ENCODE assay signal across 32 cellular contexts in genomic region chrX:70141373-70141772, GRCh38. TPM values are rescaled to one million over a fixed set of nuclear protein-coding genes. Genes with fewer than 3 reads are reported as not detected.
"Had no signal": no experiment of that assay in that cellular context is flagged by ENCODE, and none has a peak within 500 bp of the region (broad histone marks: within the 10 kb centered on the region; RNA-seq: fewer than 3 reads in every experiment).

No MANE protein-coding gene starts in this region.

- ATAC-seq: mucosa of descending colon; naive thymus-derived CD4-positive, alpha-beta T cell; natural killer cell treated with Interleukin-12 subunit alpha and Interleukin-12 subunit beta and Interleukin-15 and Interleukin-18, amount 100 ng/mL, for 72 hours; right lobe of liver; stimulated activated memory B cell treated with anti-CD40 and anti-IgM and Interleukin-4, amounts not matched to agents 10 μg/mL and 1 μg/mL and 100 μg/mL, for 72 hours had no signal

- H3K27ac Mint-ChIP-seq: naive thymus-derived CD4-positive, alpha-beta T cell; natural killer cell treated with Interleukin-12 subunit alpha and Interleukin-12 subunit beta and Interleukin-15 and Interleukin-18, amount 100 ng/mL, for 72 hours; progenitor cell of endocrine pancreas; stimulated activated memory B cell treated with anti-CD40 and anti-IgM and Interleukin-4, amounts not matched to agents 10 μg/mL and 1 μg/mL and 100 μg/mL, for 72 hours had no signal

- H3K4me1 ChIP-seq: left ventricle myocardium inferior, right atrium auricular region, right lobe of liver, stomach, testis, thyroid gland, transverse colon, upper lobe of left lung, vagina had no signal

- H3K9me3 Mint-ChIP-seq: naive thymus-derived CD4-positive, alpha-beta T cell; natural killer cell treated with Interleukin-12 subunit alpha and Interleukin-12 subunit beta and Interleukin-15 and Interleukin-18, amount 100 ng/mL, for 72 hours; stimulated activated memory B cell treated with anti-CD40 and anti-IgM and Interleukin-4, amounts not matched to agents 10 μg/mL and 1 μg/mL and 100 μg/mL, for 72 hours had no signal

- H3K27me3 Mint-ChIP-seq: naive thymus-derived CD4-positive, alpha-beta T cell; progenitor cell of endocrine pancreas; stimulated activated memory B cell treated with anti-CD40 and anti-IgM and Interleukin-4, amounts not matched to agents 10 μg/mL and 1 μg/mL and 100 μg/mL, for 72 hours had no signal

- H3K27ac ChIP-seq: left ventricle myocardium inferior, ovary, right atrium auricular region, right lobe of liver, stomach, testis, thyroid gland, transverse colon, upper lobe of left lung, vagina had no signal

- H3K9me3 ChIP-seq: left ventricle myocardium inferior, mucosa of descending colon, ovary, right atrium auricular region, right lobe of liver, stomach, testis, thyroid gland, transverse colon, upper lobe of left lung, vagina had no signal

- H3K27me3 ChIP-seq: ovary, right atrium auricular region, right lobe of liver, stomach, testis, thyroid gland, transverse colon, upper lobe of left lung, vagina had no signal

- H3K4me3 Mint-ChIP-seq: naive thymus-derived CD4-positive, alpha-beta T cell; natural killer cell treated with Interleukin-12 subunit alpha and Interleukin-12 subunit beta and Interleukin-15 and Interleukin-18, amount 100 ng/mL, for 72 hours; stimulated activated memory B cell treated with anti-CD40 and anti-IgM and Interleukin-4, amounts not matched to agents 10 μg/mL and 1 μg/mL and 100 μg/mL, for 72 hours had no signal

- DNase-seq: islet precursor cell; left ventricle myocardium inferior; mesendoderm; midbrain; mucosa of descending colon; naive thymus-derived CD4-positive, alpha-beta T cell; ovary; right lobe of liver; stimulated activated CD4-positive, alpha-beta T cell treated with anti-CD3 and anti-CD28 coated beads, Interleukin-1b, Interleukin-23, amount 100 ng/mL, for 48 hours; stimulated activated CD4-positive, alpha-beta T cell treated with anti-CD3 and anti-CD28 coated beads, Interleukin-2, amount 100 ng/mL, for 48 hours; stimulated activated CD4-positive, alpha-beta T cell treated with anti-CD3 and anti-CD28 coated beads, Interleukin-4, amount 100 ng/mL, for 4 hours; stimulated activated CD8-positive, alpha-beta memory T cell treated with anti-CD3 and anti-CD28 coated beads, Interleukin-4, amount 100 ng/mL, for 48 hours; stimulated activated naive CD4-positive, alpha-beta T cell treated with Interleukin-2 at 50 U/mL for 16 hours; stomach; testis; thyroid gland; transverse colon; upper lobe of left lung had no signal

- H3K36me3 ChIP-seq: left ventricle myocardium inferior, ovary, right atrium auricular region, right lobe of liver, thyroid gland, transverse colon, vagina had no signal

- H3K4me2 ChIP-seq: smooth muscle cell had no signal

- H3K4me3 ChIP-seq: left ventricle myocardium inferior, lung, mucosa of descending colon, ovary, right atrium auricular region, right lobe of liver, smooth muscle cell, stomach, testis, thyroid gland, transverse colon, upper lobe of left lung, vagina had no signal

RNA-seq across cellular contexts. Expression of gene DGAT2L6, which starts 35.9 kb away (rescaled TPM):
- total RNA-seq: kidney epithelial cell; left ventricle myocardium inferior; lung; mucosa of descending colon; myocyte; naive thymus-derived CD4-positive, alpha-beta T cell; natural killer cell treated with Interleukin-12 subunit alpha and Interleukin-12 subunit beta and Interleukin-15 and Interleukin-18, amount 100 ng/mL, for 72 hours; omental fat pad; ovary; progenitor cell of endocrine pancreas; pulmonary artery endothelial cell; renal cortical epithelial cell; right atrium auricular region; right lobe of liver; skeletal muscle tissue; smooth muscle cell; stomach; testis; thyroid gland; transverse colon; upper lobe of left lung; urinary bladder; vagina had no signal
